Comparison of ENCODE assay signal across 15 cellular contexts in the genomic region with DNA sequence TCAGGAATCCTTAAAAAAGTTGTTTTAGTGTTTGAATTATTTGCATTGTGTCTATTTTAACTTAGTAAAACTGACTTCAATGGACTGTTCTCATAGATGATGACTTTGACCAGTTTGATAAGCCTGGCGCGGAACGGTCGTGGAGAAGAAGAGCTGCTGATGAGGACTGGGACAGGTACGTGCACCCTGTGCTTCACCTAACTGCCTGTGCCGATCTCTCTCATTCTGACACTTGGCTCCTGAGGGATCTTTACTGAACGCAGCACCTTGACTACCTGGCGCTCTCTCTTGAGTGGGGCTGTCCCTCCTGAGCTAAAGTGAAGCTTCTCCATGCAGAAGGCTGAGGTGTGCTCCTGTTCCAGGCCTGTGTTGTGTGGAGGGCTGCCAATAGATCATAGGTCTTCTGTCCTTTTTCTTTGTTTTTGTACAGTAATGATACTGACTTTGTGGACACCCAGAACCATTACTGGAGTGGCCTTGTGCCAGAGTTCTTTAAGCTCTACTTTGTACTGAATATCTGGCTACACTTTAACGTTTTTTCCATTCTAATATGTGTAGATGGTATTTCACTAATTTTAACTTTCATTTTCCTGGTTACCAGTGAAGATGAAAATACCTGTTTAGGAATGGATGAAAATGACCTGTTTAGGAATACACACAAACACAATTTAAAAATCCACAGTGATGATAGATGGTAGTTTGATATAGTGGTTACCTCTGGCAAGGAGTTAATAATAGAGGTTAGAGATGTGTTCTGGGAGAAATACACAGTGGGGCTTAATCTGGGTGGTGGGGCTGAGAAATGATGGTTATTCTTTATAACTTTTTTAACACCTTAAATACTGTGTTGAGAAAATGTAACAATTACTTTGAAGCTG. TPM values are rescaled to one million over a fixed set of nuclear protein-coding genes. Genes with fewer than 3 reads are reported as not detected.
A peak's percentile ranks its signal among the peaks of the same experiment; 100 is the strongest.
DNase-seq lines count a peak whose midpoint lies in the region; ATAC-seq and TF ChIP-seq lines count a peak whose summit lies in the region.
"Had no signal": no experiment of that assay in that cellular context is flagged by ENCODE, and none has a peak within 500 bp of the region (broad histone marks: within the 10 kb centered on the region; RNA-seq: fewer than 3 reads in every experiment).

No MANE protein-coding gene starts in this region.

- H2AFZ ChIP-seq in GM23248: no peak overlapping the region

- H3K9me3 Mint-ChIP-seq in activated naive CD8-positive, alpha-beta T cell (ENCODE audit: low read depth): no peaks in the 10 kb centered on the region
- H3K9me3 Mint-ChIP-seq in memory B cell (no peaks in the 10 kb centered on the region), type B pancreatic cell (peaks cover 6% of the 10 kb centered on the region)

- H3K9ac ChIP-seq in GM23248: peak overlapping the region; percentile 58

- TF ChIP-seq CTCF in AG04450 (IDR thresholded peaks at IDR 0.05; ENCODE audit: low read depth, low read length): no peak
- TF ChIP-seq CTCF in type B pancreatic cell (conservative IDR thresholded peaks at IDR 0.05): no peak

- H3K27me3 ChIP-seq in AG04450 (ENCODE audit: control insufficient read depth, insufficient read depth, low read length) (no peaks in the 10 kb centered on the region), GM23248 (replicated peaks; ENCODE audit: insufficient read depth) (no peaks in the 10 kb centered on the region)

- peaks cover 14% of the 10 kb centered on the region for H4K20me1 ChIP-seq in GM23248 (ENCODE audit: insufficient read depth)

- peaks cover 6% of the 10 kb centered on the region for H3K36me3 Mint-ChIP-seq in activated naive CD8-positive, alpha-beta T cell
- H3K36me3 Mint-ChIP-seq in memory B cell (peaks cover 11% of the 10 kb centered on the region), type B pancreatic cell (peaks cover 29% of the 10 kb centered on the region)

- no peaks in the 10 kb centered on the region for H3K9me2 ChIP-seq in GM23248 (ENCODE audit: insufficient read depth)

- H3K4me3 ChIP-seq in AG04450 (ENCODE audit: low read depth, low read length): no peak overlapping the region
- peak overlapping the region; percentile 29 for H3K4me3 ChIP-seq in GM23248
- H3K4me3 ChIP-seq: mucosa of descending colon had no signal

- peaks cover 81% of the 10 kb centered on the region for H3K4me1 Mint-ChIP-seq in activated naive CD8-positive, alpha-beta T cell (ENCODE audit: low read depth)
- H3K4me1 Mint-ChIP-seq in memory B cell (peaks cover 42% of the 10 kb centered on the region), type B pancreatic cell (ENCODE audit: unreplicated experiment) (peaks cover 29% of the 10 kb centered on the region)

- in situ Hi-C loops in GM23248 (cut with MboI): no loop called here

- DNase-seq in AG04450 (ENCODE audit: low read depth, low spot score) (no peak), GM23248 (no peak), memory B cell (ENCODE audit: low spot score in 2 of 2) (no peak), type B pancreatic cell (ENCODE audit: extremely low spot score, unreplicated experiment) (no peak), GOT3 (lab: John Stamatoyannopoulos, UW) (no peak)
- DNase-seq in activated effector memory CD4-positive, alpha-beta T cell treated with anti-CD3 and anti-CD28 coated beads, Interleukin-2, amount 50 U/mL, for 16 hours: no peak
- DNase-seq: effector CD4-positive, alpha-beta T cell; KG1; mucosa of descending colon; NCI-H69; SHP77 treated with DMSO at 0.1 percent for 48 hours; stimulated activated naive CD4-positive, alpha-beta T cell treated with Interleukin-2 at 50 U/mL for 16 hours had no signal

- 87% methylated on average over 9 of the region's 9 CpGs for WGBS in GM23248 (ENCODE audit: low coverage in 1 of 2, low lambda C conversion rate in 2 of 2, missing lambda C conversion rate in 2 of 2), 2 experiments

- CTCF ChIA-PET in AG04450 (lab: Charles Lee): interaction anchor here (2.1 kb wide), 1 partner anchor 67 kb away, joined by 11 read pairs; no protein-coding TSS in a partner anchor

- peak overlapping the region; percentile 11 for H3K4me3 Mint-ChIP-seq in activated naive CD8-positive, alpha-beta T cell
- H3K4me3 Mint-ChIP-seq in memory B cell (no peak overlapping the region), type B pancreatic cell (no peak overlapping the region)
- H3K4me3 Mint-ChIP-seq: brain had no signal

- H3K27me3 Mint-ChIP-seq in activated naive CD8-positive, alpha-beta T cell: no peaks in the 10 kb centered on the region
- H3K27me3 Mint-ChIP-seq in memory B cell (no peaks in the 10 kb centered on the region), type B pancreatic cell (no peaks in the 10 kb centered on the region)
- H3K27me3 Mint-ChIP-seq: brain had no signal

- ATAC-seq in memory B cell (ENCODE audit: low read depth): no peak
- ATAC-seq in GM19397 (IDR thresholded peaks at IDR 0.05; ENCODE audit: unreplicated experiment): no peak

- peaks cover 35% of the 10 kb centered on the region for H3F3A ChIP-seq in GM23248 (ENCODE audit: insufficient read depth)

- peaks cover 98% of the 10 kb centered on the region for H3K79me2 ChIP-seq in GM23248 (ENCODE audit: insufficient read depth)

- no peaks in the 10 kb centered on the region for H3K9me3 ChIP-seq in AG04450 (ENCODE audit: control insufficient read depth, insufficient read depth, low read length)
- H3K9me3 ChIP-seq in GM23248 (ENCODE audit: low read depth): no peaks in the 10 kb centered on the region
- H3K9me3 ChIP-seq: mucosa of descending colon had no signal

- H3K4me2 ChIP-seq in GM23248 (ENCODE audit: unreplicated experiment): peak overlapping the region; percentile 73

- no peaks in the 10 kb centered on the region for H3K36me3 ChIP-seq in GM23248 (ENCODE audit: low read depth)

- H3K27ac ChIP-seq in AG04450 (ENCODE audit: low read depth, low read length) (peak overlapping the region; percentile 55), GM23248 (peak overlapping the region; percentile 81)

- peak overlapping the region; percentile 61 for H3K27ac Mint-ChIP-seq in activated naive CD8-positive, alpha-beta T cell
- H3K27ac Mint-ChIP-seq in memory B cell: peak overlapping the region; percentile 73
- no peak overlapping the region for H3K27ac Mint-ChIP-seq in type B pancreatic cell

- POLR2A ChIA-PET in AG04450 (lab: Yijun Ruan, JAX): interaction anchor here (0.6 to 0.7 kb wide), 2 partner anchors 14 to 21 kb away, joined by 3 to 4 read pairs; partner anchors contain the start of gene RBM33

- H3K4me1 ChIP-seq in GM23248 (ENCODE audit: insufficient read depth): peaks cover 35% of the 10 kb centered on the region

RNA-seq across cellular contexts. Expression of gene RBM33, which starts 20.9 kb away (rescaled TPM):
- 8.3 and 9.5 TPM in 2 replicates for polyA plus RNA-seq in AG04450 (2011; rRNA removed)
- polyA minus RNA-seq in AG04450 (2011; rRNA and poly(A)+ RNA removed): 21.4 and 28.5 TPM in 2 replicates
- 9.5 and 10.5 TPM in 2 replicates for total RNA-seq in GM23248 (2014; rRNA removed; shearing (Covaris generic))
- 33.2 and 36.0 TPM in 2 replicates for polyA plus RNA-seq in GM23248 (2016; fragmentation: Nextera tagmentation; extraction: Ambion mirVana)
- 60.2 and 67.2 TPM in 2 replicates for total RNA-seq in type B pancreatic cell (ENCODE audit: low replicate concordance)
